In the genomic region with DNA sequence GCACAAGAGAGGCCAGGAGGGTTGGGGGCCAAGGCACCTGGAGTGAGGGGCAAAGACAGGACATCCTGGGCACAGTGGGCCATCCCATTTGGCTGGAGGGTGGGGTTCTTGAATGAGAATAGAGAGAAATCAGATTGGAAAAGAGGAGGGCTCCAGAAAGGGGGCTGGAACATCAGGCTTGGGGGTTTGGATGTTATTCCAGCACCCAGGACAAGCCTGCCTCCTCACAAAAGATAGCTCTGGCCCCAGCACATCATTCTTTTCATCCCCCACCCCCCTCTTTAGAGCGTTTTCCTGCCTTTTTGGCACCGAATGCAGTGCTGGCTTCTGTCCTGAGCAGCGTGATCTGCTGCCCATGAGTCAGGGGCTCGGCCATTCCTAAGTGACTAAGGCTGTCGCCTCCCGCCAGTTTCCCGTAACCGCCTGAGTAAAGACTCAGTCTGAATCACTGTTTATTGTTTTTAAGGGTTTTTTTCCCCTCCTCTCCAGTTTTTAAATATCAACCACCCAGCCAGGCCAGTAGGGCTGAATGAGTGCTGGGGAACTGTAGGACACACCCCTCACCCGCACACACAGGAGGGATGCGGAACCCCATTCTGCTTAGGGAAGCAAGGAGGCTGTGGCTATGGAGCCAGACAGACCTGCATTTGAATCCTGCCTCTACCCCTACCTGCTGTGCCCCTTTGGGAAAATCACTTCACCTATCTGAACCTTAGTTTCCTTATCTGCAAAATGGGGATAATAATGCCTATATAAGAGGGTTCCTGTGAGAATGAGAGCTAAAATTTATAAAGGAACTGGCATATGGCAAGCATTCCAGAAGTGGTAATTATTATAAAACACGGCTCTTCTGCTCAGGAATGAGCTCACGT, we compare ENCODE assay signal across 9 cellular contexts. TPM values are rescaled to one million over a fixed set of nuclear protein-coding genes. Genes with fewer than 3 reads are reported as not detected.
DNase-seq lines count a peak whose midpoint lies in the region; ATAC-seq, FAIRE-seq and TF ChIP-seq lines count a peak whose summit lies in the region.
"Had no signal": no experiment of that assay in that cellular context is flagged by ENCODE, and none has a peak within 500 bp of the region (broad histone marks: within the 10 kb centered on the region; RNA-seq: fewer than 3 reads in every experiment).

No MANE protein-coding gene starts in this region.

- H3K4me2 ChIP-seq in H1 (ENCODE audit: insufficient read depth in 1 of 2, low read depth in 2 of 2, low read length in 2 of 2), result peak overlapping the region in 1 of 2 experiments; percentile 32; a peak in 3 of 4 replicates

- H2BK20ac ChIP-seq in H1 (ENCODE audit: low read length), result 0 out of 2 replicates have a peak overlapping the region, but pooled peaks have one; percentile 13

- no peak overlapping the region for H3K4me3 ChIP-seq in H1 (ENCODE audit: extremely low read depth in 1 of 4, insufficient read depth in 2 of 4, low read depth in 3 of 4, low read length in 4 of 4)

- TF ChIP-seq POLR2A in H1 (IDR thresholded peaks at IDR 0.05; ENCODE audit: control extremely low read depth in 1 of 2, low read depth in 2 of 2, low read length in 2 of 2), result no peak

- H2AK5ac ChIP-seq in H1 (ENCODE audit: low read depth, low read length), result no peak overlapping the region

- FAIRE-seq in H1 (lab: Jason Lieb, UNC), result no peak

- H3K27me3 ChIP-seq in H1 (replicated peaks in 1 of 4; ENCODE audit: control insufficient read depth in 3 of 4, extremely low read depth in 1 of 4, insufficient read depth in 3 of 4, low read length in 3 of 4), result peaks cover 0 to 2% (median 0%) of the 10 kb centered on the region in 4 experiments; a peak in 2 of 7 replicates

- no peak overlapping the region for H3K18ac ChIP-seq in H1 (ENCODE audit: extremely low read depth, low read length)

- H4K91ac ChIP-seq in H1 (replicated peaks; ENCODE audit: insufficient read length, low read length), result no peak overlapping the region

- H4K5ac ChIP-seq in H1 (ENCODE audit: insufficient read length, low read depth, low read length), result no peak overlapping the region

- peak in 1 of 2 experiments; percentile 80; a peak in 2 of 3 replicates for TF ChIP-seq EP300 in H1 (IDR thresholded peaks at IDR 0.05; ENCODE audit: borderline replicate concordance in 1 of 2, low read depth in 2 of 2, low read length in 2 of 2)

- no peaks in the 10 kb centered on the region for H3K79me2 ChIP-seq in H1 (ENCODE audit: control insufficient read depth in 1 of 2, insufficient read depth in 2 of 2, low read length in 2 of 2)

- H3K36me3 ChIP-seq in H1 (ENCODE audit: control insufficient read depth in 2 of 4, insufficient read depth in 4 of 4, low read length in 3 of 4), result no peaks in the 10 kb centered on the region

- H3K9me3 Mint-ChIP-seq in immature natural killer cell, result no peaks in the 10 kb centered on the region

- CTCF ChIA-PET in H1 (lab: Charles Lee; ENCODE audit: partially characterized antibody), result interaction anchor here (1.0 to 1.3 kb wide), 3 partner anchors 21 to 120 kb away, joined by 3 to 6 read pairs (median 4); no protein-coding TSS in a partner anchor

- TF ChIP-seq CTCF in H1 (IDR thresholded peaks at IDR 0.05; ENCODE audit: control extremely low read depth in 1 of 3, insufficient read depth in 1 of 3, low read depth in 1 of 3, low read length in 3 of 3), result no peak

- H2BK120ac ChIP-seq in H1 (replicated peaks; ENCODE audit: low read depth, low read length), result no peak overlapping the region

- H3K9ac ChIP-seq in H1 (replicated peaks in 1 of 4; ENCODE audit: extremely low read depth in 1 of 4, low read depth in 3 of 4, low read length in 3 of 4), result no peak overlapping the region

- H4K20me1 ChIP-seq in H1 (replicated peaks in 1 of 2; ENCODE audit: control insufficient read depth in 1 of 2, insufficient read depth in 2 of 2, low read length in 2 of 2), result no peaks in the 10 kb centered on the region

- H3K27me3 Mint-ChIP-seq in immature natural killer cell (ENCODE audit: low read depth in 3 of 3), result peaks cover 1 to 14% (median 9%) of the 10 kb centered on the region in 3 donors

- H3K4me3 Mint-ChIP-seq in immature natural killer cell, result no peak overlapping the region

- peaks cover 2 to 23% of the 10 kb centered on the region in 2 donors for H3K4me1 Mint-ChIP-seq in immature natural killer cell

- H3K27ac Mint-ChIP-seq in immature natural killer cell, result no peak overlapping the region

- no peak overlapping the region for H3K14ac ChIP-seq in H1 (ENCODE audit: insufficient read length)

- H3K4ac ChIP-seq in H1 (replicated peaks; ENCODE audit: insufficient read length, low read depth, low read length), result no peak overlapping the region

- H3K23ac ChIP-seq in H1 (ENCODE audit: insufficient read length), result no peak overlapping the region

- TF ChIP-seq RAD21 in H1 (IDR thresholded peaks at IDR 0.05 in 1 of 2, conservative IDR thresholded peaks at IDR 0.05 in 1 of 2; ENCODE audit: low read depth in 2 of 2, low read length in 2 of 2), result no peak

- no peak overlapping the region for H4K8ac ChIP-seq in H1 (ENCODE audit: extremely low read depth, insufficient read depth, low read length)

- POLR2A ChIA-PET in H1 (lab: Charles Lee; ENCODE audit: partially characterized antibody), result interaction anchor here (1.6 kb wide), 1 partner anchor 11 kb away, joined by 3 read pairs; no protein-coding TSS in a partner anchor

- no peak for ATAC-seq in HG02852 (IDR thresholded peaks at IDR 0.05; ENCODE audit: unreplicated experiment)

- H2AFZ ChIP-seq in H1 (ENCODE audit: low read length), result peak overlapping the region; percentile 93

- H3K36me3 Mint-ChIP-seq in immature natural killer cell, result no peaks in the 10 kb centered on the region

- H3K4me1 ChIP-seq in H1 (replicated peaks in 1 of 4; ENCODE audit: control insufficient read depth in 3 of 4, insufficient read depth in 4 of 4, low read length in 3 of 4), result peaks cover 3 to 13% (median 8%) of the 10 kb centered on the region in 4 experiments; a peak in 5 of 7 replicates

- H3K27ac ChIP-seq in H1 (ENCODE audit: low read depth, low read length), result no peak overlapping the region

- 50% methylated on average over 12 of the region's 12 CpGs; no CpG with 5 or more reads in 1 of the 2 experiments for WGBS in H1 (ENCODE audit: extremely low coverage in 1 of 2, insufficient coverage in 1 of 2, insufficient read length in 1 of 2, insufficient replicate concordance in 2 of 2, low coverage in 1 of 2, low lambda C conversion rate in 2 of 2, missing lambda C conversion rate in 1 of 2), 2 experiments

- H3K79me1 ChIP-seq in H1 (ENCODE audit: low read depth, low read length), result no peaks in the 10 kb centered on the region

- H3K56ac ChIP-seq in H1 (replicated peaks; ENCODE audit: insufficient read length, low read depth, low read length), result no peak overlapping the region

- no peaks in the 10 kb centered on the region for H3K23me2 ChIP-seq in H1 (ENCODE audit: low read depth, low read length)

- H2BK15ac ChIP-seq in H1 (ENCODE audit: low read length), result peak overlapping the region; percentile 77; the same call in 1 of the 2 replicates

- no peak overlapping the region; the same call in 1 of the 2 replicates for H2BK5ac ChIP-seq in H1 (ENCODE audit: low read depth, low read length)

- H3K9me3 ChIP-seq in H1 (ENCODE audit: insufficient read depth in 2 of 2, low read depth in 1 of 2, low read length in 1 of 2), result no peaks in the 10 kb centered on the region

- DNase-seq in NCI-H1092 treated with DMSO at 0.1 percent for 48 hours (lab: John Stamatoyannopoulos, UW) (peak; percentile 10), NCI-H1092 (lab: John Stamatoyannopoulos, UW) (no peak), H1 (ENCODE audit: low read depth in 1 of 2, low spot score in 2 of 2) (peak; percentile 39 to 56), medulla oblongata (ENCODE audit: extremely low spot score) (peak; percentile 80), ureter (ENCODE audit: low spot score) (peak; percentile 94), immature natural killer cell (no peak), NCI-H2107 treated with DMSO at 0.1 percent for 48 hours (lab: John Stamatoyannopoulos, UW; ENCODE audit: unreplicated experiment) (no peak)
- DNase-seq: AML-193 had no signal

- H2BK12ac ChIP-seq in H1 (ENCODE audit: low read depth, low read length), result 0 out of 2 replicates have a peak overlapping the region, but pooled peaks have one; percentile 29

TF ChIP-seq in H1, 55 proteins besides CTCF, POLR2A, EP300 and RAD21 (continues in another document):
- no peak for TF ChIP-seq SIX5 (IDR thresholded peaks at IDR 0.05; ENCODE audit: low read depth, low read length)
- TF ChIP-seq E2F6 (IDR thresholded peaks at IDR 0.05), result peak; percentile 49; the same call in 1 of the 2 replicates
- peak; percentile 61 for TF ChIP-seq JUND (IDR thresholded peaks at IDR 0.05; ENCODE audit: low read length)
- TF ChIP-seq RXRA (IDR thresholded peaks at IDR 0.05; ENCODE audit: insufficient read depth, low read depth, low read length), result no peak
- no peak for TF ChIP-seq HDAC2 (IDR thresholded peaks at IDR 0.05; ENCODE audit: borderline replicate concordance in 1 of 2, low read depth in 2 of 2, low read length in 2 of 2)
- TF ChIP-seq EZH2 (IDR thresholded peaks at IDR 0.05; ENCODE audit: low read depth, low read length, severe bottlenecking), result no peak
- no peak for TF ChIP-seq CHD2 (IDR thresholded peaks at IDR 0.05; ENCODE audit: low read length)
- TF ChIP-seq, protein P1, sequence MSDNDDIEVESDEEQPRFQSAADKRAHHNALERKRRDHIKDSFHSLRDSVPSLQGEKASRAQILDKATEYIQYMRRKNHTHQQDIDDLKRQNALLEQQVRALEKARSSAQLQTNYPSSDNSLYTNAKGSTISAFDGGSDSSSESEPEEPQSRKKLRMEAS (IDR thresholded peaks at IDR 0.05), result peak; percentile 35; the same call in 1 of the 2 replicates
- TF ChIP-seq CBX8 (IDR thresholded peaks at IDR 0.05; ENCODE audit: borderline replicate concordance, low read depth, low read length), result no peak
- TF ChIP-seq SP1 (IDR thresholded peaks at IDR 0.05; ENCODE audit: low read depth, low read length), result no peak

RNA-seq across cellular contexts. Expression of gene NAV2, which starts 32.4 kb away (rescaled TPM):
- 66.9 and 73.6 TPM in 2 replicates for total RNA-seq in H1 (2021; fragmentation: NEBNext Ultra II Directional; extraction: Animal tissue kit (Norgen Biotek cat#: 25700))
- polyA plus RNA-seq in H1 (2011; rRNA removed) (35.2 and 35.6 TPM in 2 replicates), immature natural killer cell (under 1 TPM in 1 of 3 donors, not detected in 2; 0.66 TPM)
- 21.6 TPM for polyA plus RNA-seq in H1 (2011; cell fraction: cytosol; rRNA removed)
- polyA plus RNA-seq in H1 (2011; cell fraction: nucleus; rRNA removed), result 81.7 TPM
- 40.1 to 57.0 TPM (median 50.4 TPM) in 4 replicates for polyA plus RNA-seq in H1 (2012, experiment 1 of 2)
- 6.8 TPM for polyA plus RNA-seq in H1 (2012, experiment 2 of 2)
- polyA plus RNA-seq in H1 (2013, experiment 1 of 2), result 20.8 TPM
- 18.0 TPM for polyA plus RNA-seq in H1 (2013, experiment 2 of 2)
- polyA minus RNA-seq in H1 (2011; rRNA and poly(A)+ RNA removed), result 96.9 and 105 TPM in 2 replicates
- 61.2 TPM for polyA minus RNA-seq in H1 (2011; cell fraction: cytosol; rRNA and poly(A)+ RNA removed)
- polyA minus RNA-seq in H1 (2011; cell fraction: nucleus; rRNA and poly(A)+ RNA removed), result 145 TPM
- total RNA-seq in ureter, result 47.3 TPM

Comparison
In these comparisons a context has a peak if more than half of its experiments do, and no peak if none do; other contexts are left out.
1. DNase-seq: peak in NCI-H1092 treated with DMSO at 0.1 percent for 48 hours (single experiment), H1 (2 of 2), medulla oblongata (single experiment) and ureter (single experiment); none in NCI-H1092 (single experiment), immature natural killer cell (0 of 3) and NCI-H2107 treated with DMSO at 0.1 percent for 48 hours (single experiment).